1 cellular context compared by ENCODE assay signal in the genomic region with DNA sequence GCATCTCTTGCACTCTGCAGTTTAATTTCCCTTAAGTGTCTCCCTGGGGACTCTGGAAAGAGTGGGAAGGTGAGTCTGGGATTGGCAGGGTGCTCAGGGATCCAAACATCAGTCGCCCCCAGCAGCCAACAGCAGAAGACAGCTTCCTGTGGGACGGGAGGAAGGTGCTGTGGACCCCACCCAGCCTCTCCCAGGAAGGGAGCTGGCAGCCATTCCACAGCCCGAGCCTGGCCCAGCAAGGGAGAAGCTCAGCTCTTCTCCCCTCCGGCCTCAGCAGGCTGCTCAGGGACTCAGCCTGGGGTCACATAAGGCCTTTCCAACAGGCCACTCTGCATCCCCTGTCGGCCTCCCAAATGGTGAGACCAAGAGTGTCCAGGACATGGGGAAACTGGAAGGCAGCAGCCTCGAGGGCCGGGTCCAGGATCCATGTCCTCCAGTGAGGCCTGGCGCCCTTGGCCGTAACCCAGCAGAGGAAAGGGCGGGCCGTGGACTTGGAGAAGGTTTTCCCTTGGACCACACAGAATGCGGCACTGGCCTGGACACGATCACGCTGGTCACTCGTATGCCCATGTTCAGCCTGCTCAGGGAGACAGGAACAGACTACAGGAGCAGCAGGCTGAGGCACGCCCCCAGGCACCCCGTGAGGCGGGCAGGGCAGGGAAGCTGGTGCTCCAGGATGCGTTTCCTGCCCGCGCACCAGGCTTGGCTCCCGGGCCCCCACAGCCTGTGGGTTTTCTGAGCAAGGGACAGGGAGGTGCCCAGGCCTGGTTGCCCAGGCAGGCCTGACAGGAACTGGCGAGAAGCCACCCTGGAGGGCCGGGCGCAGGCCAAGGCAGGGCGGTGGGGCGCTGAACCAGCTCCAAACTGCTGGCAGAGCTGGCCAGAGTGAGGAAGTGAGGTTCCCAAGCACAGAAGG.
TF ChIP-seq lines count a peak whose summit lies in the region.

No MANE protein-coding gene starts in this region.

TF ChIP-seq in endothelial cell of umbilical vein, 7 proteins besides CTCF, POLR2A, EP300 and RAD21:
- TF ChIP-seq POLR2AphosphoS5 (IDR thresholded peaks at IDR 0.05; ENCODE audit: insufficient read depth, low read depth, low read length), result peak; percentile 30
- TF ChIP-seq, protein P1, sequence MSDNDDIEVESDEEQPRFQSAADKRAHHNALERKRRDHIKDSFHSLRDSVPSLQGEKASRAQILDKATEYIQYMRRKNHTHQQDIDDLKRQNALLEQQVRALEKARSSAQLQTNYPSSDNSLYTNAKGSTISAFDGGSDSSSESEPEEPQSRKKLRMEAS (IDR thresholded peaks at IDR 0.05; ENCODE audit: insufficient read depth, insufficient read length), result no peak
TF ChIP-seq in endothelial cell of umbilical vein: peak in this region for 1.
